Comparison of ENCODE assay signal across 25 cellular contexts in the genomic region with DNA sequence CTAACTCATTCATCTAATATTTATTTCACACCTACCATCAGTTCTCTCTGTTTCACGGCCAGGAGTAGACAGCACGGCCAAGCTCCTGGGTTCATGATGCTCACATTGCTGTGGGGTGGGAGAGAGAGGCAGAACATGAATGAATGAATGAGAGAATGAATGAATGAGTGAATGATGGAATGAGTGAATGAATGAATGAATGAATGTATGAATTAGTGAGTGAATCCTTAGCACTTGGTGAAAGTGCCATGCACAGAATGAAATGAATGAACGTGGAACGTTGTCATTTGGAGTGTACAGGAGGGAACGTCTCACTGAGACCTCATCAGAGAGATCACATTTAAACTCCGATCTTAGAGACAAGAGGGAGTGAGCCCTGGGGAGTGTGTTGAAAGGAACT. TPM values are rescaled to one million over a fixed set of nuclear protein-coding genes. Genes with fewer than 3 reads are reported as not detected.
"Had no signal": no experiment of that assay in that cellular context is flagged by ENCODE, and none has a peak within 500 bp of the region (broad histone marks: within the 10 kb centered on the region; RNA-seq: fewer than 3 reads in every experiment).

No MANE protein-coding gene starts in this region.

- H3K4me1 ChIP-seq: SJSA1 had no signal

- H3K27ac ChIP-seq: SJSA1, SK-N-MC had no signal

- DNase-seq: Kasumi-1, KG1, MV-4-11, NCI-H1048, NCI-H1105, NCI-H1417, NCI-H1436 treated with DMSO at 0.1 percent for 48 hours, NCI-H1694, NCI-H187 treated with DMSO at 0.1 percent for 48 hours, NCI-H2081, NCI-H2107, NCI-H2227 treated with DMSO at 0.1 percent for 48 hours, NCI-H446, NCI-H510A, NCI-H524 treated with DMSO at 0.1 percent for 48 hours, NCI-H69, NCI-H774, Right ventricle myocardium superior, RPMI8226, SIG-M5 had no signal

- H3K4me3 ChIP-seq: SJSA1, SK-N-MC had no signal

- H3K36me3 ChIP-seq: SJSA1 had no signal

- FAIRE-seq: RCC 7860 had no signal

RNA-seq across cellular contexts. Expression of a gene that starts 11.9 kb away (rescaled TPM):
- total RNA-seq: HT-29, M059J, Right ventricle myocardium superior, SJSA1 had no signal

RNA-seq across cellular contexts. Expression of a gene that starts 21.9 kb away (rescaled TPM):
- total RNA-seq: HT-29, M059J, Right ventricle myocardium superior, SJSA1 had no signal

RNA-seq across cellular contexts. Expression of a gene that starts 24.8 kb away (rescaled TPM):
- total RNA-seq: HT-29, M059J, Right ventricle myocardium superior, SJSA1 had no signal

RNA-seq across cellular contexts. Expression of a gene that starts 41.0 kb away (rescaled TPM):
- total RNA-seq: HT-29, M059J, Right ventricle myocardium superior, SJSA1 had no signal

RNA-seq across cellular contexts. Expression of a gene that starts 53.2 kb away (rescaled TPM):
- total RNA-seq: HT-29, M059J, Right ventricle myocardium superior, SJSA1 had no signal
